ENCODE assay signal across 8 cellular contexts in genomic region chr11:47269002-47269828, GRCh38. TPM values are rescaled to one million over a fixed set of nuclear protein-coding genes. Genes with fewer than 3 reads are reported as not detected.
DNase-seq lines count a peak whose midpoint lies in the region; ATAC-seq, FAIRE-seq and TF ChIP-seq lines count a peak whose summit lies in the region.

No MANE protein-coding gene starts in this region.

- no peak for FAIRE-seq in H1 (lab: Jason Lieb, UNC)

- H2AK5ac ChIP-seq in H1 (ENCODE audit: low read depth, low read length) = peak overlapping the region; percentile 26; the same call in 1 of the 2 replicates

- peak overlapping the region; percentile 39; the same call in 1 of the 2 replicates for H4K8ac ChIP-seq in H1 (ENCODE audit: extremely low read depth, insufficient read depth, low read length)

- H3K79me1 ChIP-seq in H1 (ENCODE audit: low read depth, low read length) = peaks cover 20% of the 10 kb centered on the region

- peaks cover 14 to 25% (median 17%) of the 10 kb centered on the region in 4 experiments for H3K4me1 ChIP-seq in H1 (replicated peaks in 1 of 4; ENCODE audit: control insufficient read depth in 3 of 4, insufficient read depth in 4 of 4, low read length in 3 of 4)

- CTCF ChIA-PET in H1 (lab: Charles Lee; ENCODE audit: partially characterized antibody) = interaction anchor here (0.7 to 7.4 kb wide), 8 partner anchors 11 to 85 kb away, joined by 3 to 72 read pairs (median 4); partner anchors contain the start of gene NR1H3

- H3K36me3 ChIP-seq in H1 (ENCODE audit: control insufficient read depth in 2 of 4, insufficient read depth in 4 of 4, low read length in 3 of 4) = no peaks in the 10 kb centered on the region

- WGBS in H1 (ENCODE audit: extremely low coverage in 1 of 2, insufficient coverage in 1 of 2, insufficient read length in 1 of 2, insufficient replicate concordance in 2 of 2, low coverage in 1 of 2, low lambda C conversion rate in 2 of 2, missing lambda C conversion rate in 1 of 2), 2 experiments = 1% methylated on average over 43 of the region's 52 CpGs; no CpG with 5 or more reads in 1 of the 2 experiments

- H2AFZ ChIP-seq in H1 (ENCODE audit: low read length) = peak overlapping the region; percentile 97

- peak overlapping the region in 3 of 4 experiments; percentile 62 to 69 (median 68); a peak in 5 of 7 replicates for H3K9ac ChIP-seq in H1 (replicated peaks in 1 of 4; ENCODE audit: extremely low read depth in 1 of 4, low read depth in 3 of 4, low read length in 3 of 4)

- no peak overlapping the region for H2BK120ac ChIP-seq in H1 (replicated peaks; ENCODE audit: low read depth, low read length)

- H2BK5ac ChIP-seq in H1 (ENCODE audit: low read depth, low read length) = peak overlapping the region; percentile 98

- H2BK15ac ChIP-seq in H1 (ENCODE audit: low read length) = peak overlapping the region; percentile 81; the same call in 1 of the 2 replicates

- H3K4me2 ChIP-seq in H1 (ENCODE audit: insufficient read depth in 1 of 2, low read depth in 2 of 2, low read length in 2 of 2) = peak overlapping the region; percentile 89 to 99

- peak; percentile 43 for ATAC-seq in GM21381 (IDR thresholded peaks at IDR 0.05; ENCODE audit: unreplicated experiment)

- H3K27me3 ChIP-seq in H1 (replicated peaks in 1 of 4; ENCODE audit: control insufficient read depth in 3 of 4, extremely low read depth in 1 of 4, insufficient read depth in 3 of 4, low read length in 3 of 4) = no peaks in the 10 kb centered on the region

- no peak; a peak in 1 of 4 replicates for TF ChIP-seq CTCF in H1 (IDR thresholded peaks at IDR 0.05; ENCODE audit: control extremely low read depth in 1 of 3, insufficient read depth in 1 of 3, low read depth in 1 of 3, low read length in 3 of 3)

- TF ChIP-seq EP300 in H1 (IDR thresholded peaks at IDR 0.05; ENCODE audit: borderline replicate concordance in 1 of 2, low read depth in 2 of 2, low read length in 2 of 2) = peak in 1 of 2 experiments; percentile 79; a peak in 1 of 3 replicates

- no peak for TF ChIP-seq RAD21 in H1 (IDR thresholded peaks at IDR 0.05 in 1 of 2, conservative IDR thresholded peaks at IDR 0.05 in 1 of 2; ENCODE audit: low read depth in 2 of 2, low read length in 2 of 2)

- peak overlapping the region; percentile 82 for H4K5ac ChIP-seq in H1 (ENCODE audit: insufficient read length, low read depth, low read length)

- peak overlapping the region; percentile 74 for H3K56ac ChIP-seq in H1 (replicated peaks; ENCODE audit: insufficient read length, low read depth, low read length)

- peak overlapping the region; percentile 89 for H3K18ac ChIP-seq in H1 (ENCODE audit: extremely low read depth, low read length)

- H3K4me3 ChIP-seq in H1 (ENCODE audit: extremely low read depth in 1 of 4, insufficient read depth in 2 of 4, low read depth in 3 of 4, low read length in 4 of 4) = peak overlapping the region; percentile 75 to 93 (median 81)

- peak overlapping the region; percentile 88 for H2BK12ac ChIP-seq in H1 (ENCODE audit: low read depth, low read length)

- H3K23me2 ChIP-seq in H1 (ENCODE audit: low read depth, low read length) = peaks cover 13% of the 10 kb centered on the region

- POLR2A ChIA-PET in H1 (lab: Charles Lee; ENCODE audit: partially characterized antibody) = interaction anchor here (1.1 to 4.0 kb wide), 7 partner anchors 9 to 169 kb away, joined by 3 to 35 read pairs (median 4); partner anchors contain the start of gene NR1H3

- peak overlapping the region; percentile 65; the same call in 1 of the 2 replicates for H3K27ac ChIP-seq in H1 (ENCODE audit: low read depth, low read length)

- TF ChIP-seq POLR2A in H1 (IDR thresholded peaks at IDR 0.05; ENCODE audit: control extremely low read depth in 1 of 2, low read depth in 2 of 2, low read length in 2 of 2) = no peak; a peak in 1 of 3 replicates

- H3K79me2 ChIP-seq in H1 (ENCODE audit: control insufficient read depth in 1 of 2, insufficient read depth in 2 of 2, low read length in 2 of 2) = peaks cover 0 to 36% of the 10 kb centered on the region in 2 experiments; a peak in 3 of 4 replicates

- peaks cover 8 to 16% of the 10 kb centered on the region in 2 experiments for H4K20me1 ChIP-seq in H1 (replicated peaks in 1 of 2; ENCODE audit: control insufficient read depth in 1 of 2, insufficient read depth in 2 of 2, low read length in 2 of 2)

- 0 out of 2 replicates have a peak overlapping the region, but pooled peaks have one; percentile 40 for H2BK20ac ChIP-seq in H1 (ENCODE audit: low read length)

- H3K4ac ChIP-seq in H1 (replicated peaks; ENCODE audit: insufficient read length, low read depth, low read length) = peak overlapping the region; percentile 76

- DNase-seq in COLO668 (lab: John Stamatoyannopoulos, UW; ENCODE audit: unreplicated experiment) (peak; percentile 98), HT1080 (ENCODE audit: low read depth) (peak; percentile 92), NOMO-1 treated with dmso at 0.1 percent for 144 hours (lab: John Stamatoyannopoulos, UW; ENCODE audit: unreplicated experiment) (peak; percentile 95), H1 (ENCODE audit: low read depth in 1 of 2, low spot score in 2 of 2) (peak in 1 of 2 experiments; percentile 90), mesenteric fat pad (ENCODE audit: low spot score) (peak; percentile 96)
- DNase-seq in activated CD8-positive, alpha-beta memory T cell treated with anti-CD3 and anti-CD28 coated beads, Interleukin-2, amount 50 U/mL, for 1 hour (ENCODE audit: extremely low read depth) = peak; percentile 45
- DNase-seq in stimulated activated CD8-positive, alpha-beta memory T cell treated with anti-CD3 and anti-CD28 coated beads, Interleukin-15, amount 100 ng/mL, for 1 hour (ENCODE audit: low read depth) = peak; percentile 60

- H3K9me3 ChIP-seq in H1 (ENCODE audit: insufficient read depth in 2 of 2, low read depth in 1 of 2, low read length in 1 of 2) = no peaks in the 10 kb centered on the region

- no peak overlapping the region for H3K14ac ChIP-seq in H1 (ENCODE audit: insufficient read length)

- H3K23ac ChIP-seq in H1 (ENCODE audit: insufficient read length) = no peak overlapping the region

- H4K91ac ChIP-seq in H1 (replicated peaks; ENCODE audit: insufficient read length, low read length) = peak overlapping the region; percentile 88

RNA-seq across cellular contexts. Expression of gene MADD, which starts 0.7 kb away (rescaled TPM):
- total RNA-seq in HT1080 (2014; rRNA removed; shearing (Covaris generic)) = 17.0 and 19.2 TPM in 2 replicates
- 19.9 and 23.8 TPM in 2 replicates for polyA plus RNA-seq in HT1080 (2015; cell fraction: cytosol; rRNA removed)
- polyA plus RNA-seq in HT1080 (2015; cell fraction: nucleus; rRNA removed) = 65.7 and 66.6 TPM in 2 replicates
- total RNA-seq in H1 (2021; fragmentation: NEBNext Ultra II Directional; extraction: Animal tissue kit (Norgen Biotek cat#: 25700)) = 43.7 and 45.4 TPM in 2 replicates
- polyA plus RNA-seq in H1 (2011; rRNA removed) = 32.5 and 48.3 TPM in 2 replicates
- polyA plus RNA-seq in H1 (2011; cell fraction: cytosol; rRNA removed) = 26.6 TPM
- polyA plus RNA-seq in H1 (2011; cell fraction: nucleus; rRNA removed) = 91.6 TPM
- polyA plus RNA-seq in H1 (2012, experiment 1 of 2) = 33.0 to 36.2 TPM (median 35.4 TPM) in 4 replicates
- polyA plus RNA-seq in H1 (2012, experiment 2 of 2) = 16.8 TPM
- polyA plus RNA-seq in H1 (2013, experiment 1 of 2) = 19.3 TPM
- polyA plus RNA-seq in H1 (2013, experiment 2 of 2) = 17.0 TPM
- polyA minus RNA-seq in H1 (2011; rRNA and poly(A)+ RNA removed) = 76.0 and 80.1 TPM in 2 replicates
- 22.5 TPM for polyA minus RNA-seq in H1 (2011; cell fraction: cytosol; rRNA and poly(A)+ RNA removed)
- 48.9 TPM for polyA minus RNA-seq in H1 (2011; cell fraction: nucleus; rRNA and poly(A)+ RNA removed)
- 35.7 TPM for total RNA-seq in mesenteric fat pad

RNA-seq across cellular contexts. Expression of gene NR1H3, which starts 11.4 kb away (rescaled TPM):
- total RNA-seq in HT1080 (2014; rRNA removed; shearing (Covaris generic)) = 9.7 and 13.4 TPM in 2 replicates
- polyA plus RNA-seq in HT1080 (2015; cell fraction: cytosol; rRNA removed) = 9.3 and 9.5 TPM in 2 replicates
- polyA plus RNA-seq in HT1080 (2015; cell fraction: nucleus; rRNA removed) = 12.9 and 14.4 TPM in 2 replicates
- 19.9 and 21.2 TPM in 2 replicates for total RNA-seq in H1 (2021; fragmentation: NEBNext Ultra II Directional; extraction: Animal tissue kit (Norgen Biotek cat#: 25700))
- 42.1 and 51.5 TPM in 2 replicates for polyA plus RNA-seq in H1 (2011; rRNA removed)
- 39.9 TPM for polyA plus RNA-seq in H1 (2011; cell fraction: cytosol; rRNA removed)
- 58.5 TPM for polyA plus RNA-seq in H1 (2011; cell fraction: nucleus; rRNA removed)
- polyA plus RNA-seq in H1 (2012, experiment 1 of 2) = 24.9 to 28.6 TPM (median 27.6 TPM) in 4 replicates
- polyA plus RNA-seq in H1 (2012, experiment 2 of 2) = 19.2 TPM
- 11.7 TPM for polyA plus RNA-seq in H1 (2013, experiment 1 of 2)
- polyA plus RNA-seq in H1 (2013, experiment 2 of 2) = 11.6 TPM
- polyA minus RNA-seq in H1 (2011; rRNA and poly(A)+ RNA removed) = 34.2 and 36.4 TPM in 2 replicates
- 18.3 TPM for polyA minus RNA-seq in H1 (2011; cell fraction: cytosol; rRNA and poly(A)+ RNA removed)
- 18.3 TPM for polyA minus RNA-seq in H1 (2011; cell fraction: nucleus; rRNA and poly(A)+ RNA removed)
- 73.2 TPM for total RNA-seq in mesenteric fat pad

RNA-seq across cellular contexts. Expression of gene ACP2, which starts 20.6 kb away (rescaled TPM):
- 23.4 and 28.9 TPM in 2 replicates for total RNA-seq in HT1080 (2014; rRNA removed; shearing (Covaris generic))
- polyA plus RNA-seq in HT1080 (2015; cell fraction: cytosol; rRNA removed) = 14.3 and 15.6 TPM in 2 replicates
- 35.6 and 41.2 TPM in 2 replicates for polyA plus RNA-seq in HT1080 (2015; cell fraction: nucleus; rRNA removed)
- 17.8 and 18.9 TPM in 2 replicates for total RNA-seq in H1 (2021; fragmentation: NEBNext Ultra II Directional; extraction: Animal tissue kit (Norgen Biotek cat#: 25700))
- polyA plus RNA-seq in H1 (2011; rRNA removed) = 19.8 and 24.4 TPM in 2 replicates
- polyA plus RNA-seq in H1 (2011; cell fraction: cytosol; rRNA removed) = 13.4 TPM
- polyA plus RNA-seq in H1 (2011; cell fraction: nucleus; rRNA removed) = 39.9 TPM
- polyA plus RNA-seq in H1 (2012, experiment 1 of 2) = 12.4 to 23.5 TPM (median 21.2 TPM) in 4 replicates
- polyA plus RNA-seq in H1 (2012, experiment 2 of 2) = 14.1 TPM
- 21.3 TPM for polyA plus RNA-seq in H1 (2013, experiment 1 of 2)
- polyA plus RNA-seq in H1 (2013, experiment 2 of 2) = 21.1 TPM
- polyA minus RNA-seq in H1 (2011; rRNA and poly(A)+ RNA removed) = 21.8 and 29.4 TPM in 2 replicates
- 19.7 TPM for polyA minus RNA-seq in H1 (2011; cell fraction: cytosol; rRNA and poly(A)+ RNA removed)
- polyA minus RNA-seq in H1 (2011; cell fraction: nucleus; rRNA and poly(A)+ RNA removed) = 36.9 TPM
- 38.2 TPM for total RNA-seq in mesenteric fat pad

RNA-seq across cellular contexts. Expression of gene DDB2, which starts 54.4 kb away (rescaled TPM):
- total RNA-seq in HT1080 (2014; rRNA removed; shearing (Covaris generic)) = 122 and 126 TPM in 2 replicates
- polyA plus RNA-seq in HT1080 (2015; cell fraction: cytosol; rRNA removed) = 81.7 and 90.8 TPM in 2 replicates
- polyA plus RNA-seq in HT1080 (2015; cell fraction: nucleus; rRNA removed) = 262 and 278 TPM in 2 replicates
- 65.2 and 70.7 TPM in 2 replicates for total RNA-seq in H1 (2021; fragmentation: NEBNext Ultra II Directional; extraction: Animal tissue kit (Norgen Biotek cat#: 25700))
- 97.2 and 112 TPM in 2 replicates for polyA plus RNA-seq in H1 (2011; rRNA removed)
- 130 TPM for polyA plus RNA-seq in H1 (2011; cell fraction: cytosol; rRNA removed)
- polyA plus RNA-seq in H1 (2011; cell fraction: nucleus; rRNA removed) = 209 TPM
- 122 to 126 TPM (median 125 TPM) in 4 replicates for polyA plus RNA-seq in H1 (2012, experiment 1 of 2)
- polyA plus RNA-seq in H1 (2012, experiment 2 of 2) = 123 TPM
- 56.8 TPM for polyA plus RNA-seq in H1 (2013, experiment 1 of 2)
- 53.9 TPM for polyA plus RNA-seq in H1 (2013, experiment 2 of 2)
- polyA minus RNA-seq in H1 (2011; rRNA and poly(A)+ RNA removed) = 82.9 and 91.7 TPM in 2 replicates
- 45.6 TPM for polyA minus RNA-seq in H1 (2011; cell fraction: cytosol; rRNA and poly(A)+ RNA removed)
- polyA minus RNA-seq in H1 (2011; cell fraction: nucleus; rRNA and poly(A)+ RNA removed) = 87.7 TPM
- total RNA-seq in mesenteric fat pad = 21.0 TPM
